In genomic region chr16:60682219-60682618, GRCh38 we compare ENCODE assay signal across 2 cellular contexts.
TF ChIP-seq lines count a peak whose summit lies in the region.

No MANE protein-coding gene starts in this region.

TF ChIP-seq in SK-N-SH, 30 proteins besides CTCF, POLR2A, EP300 and RAD21 (continued from another document):
- TF ChIP-seq FOXJ3 (CRISPR knock-in tag; IDR thresholded peaks at IDR 0.05) = no peak
- TF ChIP-seq SIN3A (IDR thresholded peaks at IDR 0.05; ENCODE audit: borderline replicate concordance, low read depth, low read length) = no peak

TF ChIP-seq in SK-N-SH treated with all-trans-retinoic acid at 6 μM for 48 hours, 23 proteins besides CTCF, POLR2A, EP300 and RAD21 (continued from another document):
- TF ChIP-seq BACH2 (CRISPR knock-in tag; IDR thresholded peaks at IDR 0.05; ENCODE audit: borderline replicate concordance) (no peak), ISL1 (CRISPR knock-in tag; IDR thresholded peaks at IDR 0.05) (no peak), TCF4 (CRISPR knock-in tag; IDR thresholded peaks at IDR 0.05; ENCODE audit: borderline replicate concordance) (no peak), OSR1 (CRISPR knock-in tag; IDR thresholded peaks at IDR 0.05) (no peak)
